In genomic region chr9:95511232-95511951, GRCh38 we compare ENCODE assay signal across 2 cellular contexts.
TF ChIP-seq lines count a peak whose summit lies in the region.

No MANE protein-coding gene starts in this region.

TF ChIP-seq in Ishikawa, 13 proteins besides CTCF, POLR2A, EP300 and RAD21 (continued from another document):
- TF ChIP-seq, protein P1, sequence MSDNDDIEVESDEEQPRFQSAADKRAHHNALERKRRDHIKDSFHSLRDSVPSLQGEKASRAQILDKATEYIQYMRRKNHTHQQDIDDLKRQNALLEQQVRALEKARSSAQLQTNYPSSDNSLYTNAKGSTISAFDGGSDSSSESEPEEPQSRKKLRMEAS (IDR thresholded peaks at IDR 0.05), result peak; percentile 94
- TF ChIP-seq NFIC (IDR thresholded peaks at IDR 0.05) (no peak), TEAD4 (IDR thresholded peaks at IDR 0.05) (no peak), TCF12 (IDR thresholded peaks at IDR 0.05; ENCODE audit: low read depth) (0 out of 2 replicates have a peak, but pooled peaks have one; percentile 43)
- TF ChIP-seq, protein P2, sequence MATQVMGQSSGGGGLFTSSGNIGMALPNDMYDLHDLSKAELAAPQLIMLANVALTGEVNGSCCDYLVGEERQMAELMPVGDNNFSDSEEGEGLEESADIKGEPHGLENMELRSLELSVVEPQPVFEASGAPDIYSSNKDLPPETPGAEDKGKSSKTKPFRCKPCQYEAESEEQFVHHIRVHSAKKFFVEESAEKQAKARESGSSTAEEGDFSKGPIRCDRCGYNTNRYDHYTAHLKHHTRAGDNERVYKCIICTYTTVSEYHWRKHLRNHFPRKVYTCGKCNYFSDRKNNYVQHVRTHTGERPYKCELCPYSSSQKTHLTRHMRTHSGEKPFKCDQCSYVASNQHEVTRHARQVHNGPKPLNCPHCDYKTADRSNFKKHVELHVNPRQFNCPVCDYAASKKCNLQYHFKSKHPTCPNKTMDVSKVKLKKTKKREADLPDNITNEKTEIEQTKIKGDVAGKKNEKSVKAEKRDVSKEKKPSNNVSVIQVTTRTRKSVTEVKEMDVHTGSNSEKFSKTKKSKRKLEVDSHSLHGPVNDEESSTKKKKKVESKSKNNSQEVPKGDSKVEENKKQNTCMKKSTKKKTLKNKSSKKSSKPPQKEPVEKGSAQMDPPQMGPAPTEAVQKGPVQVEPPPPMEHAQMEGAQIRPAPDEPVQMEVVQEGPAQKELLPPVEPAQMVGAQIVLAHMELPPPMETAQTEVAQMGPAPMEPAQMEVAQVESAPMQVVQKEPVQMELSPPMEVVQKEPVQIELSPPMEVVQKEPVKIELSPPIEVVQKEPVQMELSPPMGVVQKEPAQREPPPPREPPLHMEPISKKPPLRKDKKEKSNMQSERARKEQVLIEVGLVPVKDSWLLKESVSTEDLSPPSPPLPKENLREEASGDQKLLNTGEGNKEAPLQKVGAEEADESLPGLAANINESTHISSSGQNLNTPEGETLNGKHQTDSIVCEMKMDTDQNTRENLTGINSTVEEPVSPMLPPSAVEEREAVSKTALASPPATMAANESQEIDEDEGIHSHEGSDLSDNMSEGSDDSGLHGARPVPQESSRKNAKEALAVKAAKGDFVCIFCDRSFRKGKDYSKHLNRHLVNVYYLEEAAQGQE (IDR thresholded peaks at IDR 0.05; ENCODE audit: low read depth), result no peak

TF ChIP-seq in GM12878, 131 proteins besides CTCF, POLR2A, EP300 and RAD21 (continued from another document):
- TF ChIP-seq USF1 (IDR thresholded peaks at IDR 0.05; ENCODE audit: borderline replicate concordance, extremely low read length, insufficient read depth, low read depth, low read length) (peak; percentile 44), SMAD5 (IDR thresholded peaks at IDR 0.05; ENCODE audit: low read depth) (no peak), NFYA (IDR thresholded peaks at IDR 0.05; ENCODE audit: borderline replicate concordance, low read depth, low read length) (no peak), SPI1 (IDR thresholded peaks at IDR 0.05; ENCODE audit: borderline replicate concordance, insufficient read depth, low read depth, low read length) (no peak), NBN (IDR thresholded peaks at IDR 0.05) (0 out of 2 replicates have a peak, but pooled peaks have one; percentile 32), BMI1 (IDR thresholded peaks at IDR 0.05; ENCODE audit: borderline replicate concordance) (0 out of 2 replicates have a peak, but pooled peaks have one; percentile 17), TCF7 (IDR thresholded peaks at IDR 0.05; ENCODE audit: borderline replicate concordance) (no peak), TBL1XR1 (IDR thresholded peaks at IDR 0.05; ENCODE audit: low read depth, low read length) (0 out of 2 replicates have a peak, but pooled peaks have one; percentile 13), NR2F1 (conservative IDR thresholded peaks at IDR 0.05) (no peak)
- TF ChIP-seq, protein P3, sequence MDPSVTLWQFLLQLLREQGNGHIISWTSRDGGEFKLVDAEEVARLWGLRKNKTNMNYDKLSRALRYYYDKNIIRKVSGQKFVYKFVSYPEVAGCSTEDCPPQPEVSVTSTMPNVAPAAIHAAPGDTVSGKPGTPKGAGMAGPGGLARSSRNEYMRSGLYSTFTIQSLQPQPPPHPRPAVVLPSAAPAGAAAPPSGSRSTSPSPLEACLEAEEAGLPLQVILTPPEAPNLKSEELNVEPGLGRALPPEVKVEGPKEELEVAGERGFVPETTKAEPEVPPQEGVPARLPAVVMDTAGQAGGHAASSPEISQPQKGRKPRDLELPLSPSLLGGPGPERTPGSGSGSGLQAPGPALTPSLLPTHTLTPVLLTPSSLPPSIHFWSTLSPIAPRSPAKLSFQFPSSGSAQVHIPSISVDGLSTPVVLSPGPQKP (IDR thresholded peaks at IDR 0.05; ENCODE audit: low read depth, low read length), result no peak
